ENCODE assay signal across 8 cellular contexts in genomic region chr1:40185951-40186864, GRCh38. TPM values are rescaled to one million over a fixed set of nuclear protein-coding genes. Genes with fewer than 3 reads are reported as not detected.
DNase-seq lines count a peak whose midpoint lies in the region; ATAC-seq and TF ChIP-seq lines count a peak whose summit lies in the region.

No MANE protein-coding gene starts in this region.

- no peaks in the 10 kb centered on the region for H3K27me3 ChIP-seq in foreskin keratinocyte
- no peaks in the 10 kb centered on the region for H3K27me3 ChIP-seq in sigmoid colon

- H3K27me3 Mint-ChIP-seq in activated CD4-positive, alpha-beta T cell treated with anti-CD3 and anti-CD28 coated beads for 36 hours = no peaks in the 10 kb centered on the region
- no peaks in the 10 kb centered on the region for H3K27me3 Mint-ChIP-seq in stimulated activated naive CD8-positive, alpha-beta T cell treated with anti-CD3 and anti-CD28 coated beads, Interleukin-15, Interleukin-2, amounts not matched to agents 100 ng/mL and 50 ng/mL, for 24 hours

- peaks cover 10% of the 10 kb centered on the region for H3K4me1 ChIP-seq in foreskin keratinocyte
- peaks cover 0 to 46% (median 38%) of the 10 kb centered on the region in 4 donors for H3K4me1 ChIP-seq in sigmoid colon

- whole genome bisulfite sequencing in sigmoid colon, 2 donors = 84 to 91% methylated on average over 7 of the region's 7 CpGs

- H3K9me3 Mint-ChIP-seq in activated CD4-positive, alpha-beta T cell treated with anti-CD3 and anti-CD28 coated beads for 36 hours (ENCODE audit: low read depth) = no peaks in the 10 kb centered on the region
- H3K9me3 Mint-ChIP-seq in stimulated activated naive CD8-positive, alpha-beta T cell treated with anti-CD3 and anti-CD28 coated beads, Interleukin-15, Interleukin-2, amounts not matched to agents 100 ng/mL and 50 ng/mL, for 24 hours = no peaks in the 10 kb centered on the region

- H3K9me3 ChIP-seq in sigmoid colon = no peaks in the 10 kb centered on the region

- H3K36me3 ChIP-seq in sigmoid colon = peaks cover 0 to 22% (median 5%) of the 10 kb centered on the region in 4 donors

- CTCF ChIA-PET in activated CD4-positive, alpha-beta T cell treated with anti-CD3 and anti-CD28 coated beads for 36 hours (lab: Charles Lee) = interaction anchor here (0.6 to 2.1 kb wide), 6 partner anchors 24 to 152 kb away, joined by 3 to 10 read pairs (median 4); no protein-coding TSS in a partner anchor

- H3K4me3 ChIP-seq in sigmoid colon = no peak overlapping the region

- H3K36me3 Mint-ChIP-seq in activated CD4-positive, alpha-beta T cell treated with anti-CD3 and anti-CD28 coated beads for 36 hours (ENCODE audit: low read depth) = peaks cover 20% of the 10 kb centered on the region
- peaks cover 23% of the 10 kb centered on the region for H3K36me3 Mint-ChIP-seq in stimulated activated naive CD8-positive, alpha-beta T cell treated with anti-CD3 and anti-CD28 coated beads, Interleukin-15, Interleukin-2, amounts not matched to agents 100 ng/mL and 50 ng/mL, for 24 hours (ENCODE audit: low read depth)

- peak; percentile 96 for ATAC-seq in activated CD4-positive, alpha-beta T cell treated with anti-CD3 and anti-CD28 coated beads for 36 hours
- ATAC-seq in HG03066 (IDR thresholded peaks at IDR 0.05; ENCODE audit: low read depth, unreplicated experiment) (peak; percentile 93), foreskin keratinocyte (peak; percentile 89)

- no peak for TF ChIP-seq POLR2A in sigmoid colon (IDR thresholded peaks at IDR 0.05)

- H3K27ac Mint-ChIP-seq in activated CD4-positive, alpha-beta T cell treated with anti-CD3 and anti-CD28 coated beads for 36 hours = peak overlapping the region; percentile 51
- H3K27ac Mint-ChIP-seq in stimulated activated naive CD8-positive, alpha-beta T cell treated with anti-CD3 and anti-CD28 coated beads, Interleukin-15, Interleukin-2, amounts not matched to agents 100 ng/mL and 50 ng/mL, for 24 hours = peak overlapping the region; percentile 83

- no peak for TF ChIP-seq CTCF in foreskin keratinocyte (conservative IDR thresholded peaks at IDR 0.05)
- TF ChIP-seq CTCF in sigmoid colon (IDR thresholded peaks at IDR 0.05) = no peak

- TF ChIP-seq EP300 in sigmoid colon (IDR thresholded peaks at IDR 0.05) = no peak

- POLR2A ChIA-PET in activated CD4-positive, alpha-beta T cell treated with anti-CD3 and anti-CD28 coated beads for 36 hours (lab: Charles Lee) = no interaction called here

- H3K27ac ChIP-seq in foreskin keratinocyte = no peak overlapping the region
- no peak overlapping the region for H3K27ac ChIP-seq in sigmoid colon

- H3K4me3 Mint-ChIP-seq in activated CD4-positive, alpha-beta T cell treated with anti-CD3 and anti-CD28 coated beads for 36 hours = no peak overlapping the region
- H3K4me3 Mint-ChIP-seq in stimulated activated naive CD8-positive, alpha-beta T cell treated with anti-CD3 and anti-CD28 coated beads, Interleukin-15, Interleukin-2, amounts not matched to agents 100 ng/mL and 50 ng/mL, for 24 hours = peak overlapping the region; percentile 66

- peaks cover 51% of the 10 kb centered on the region for H3K4me1 Mint-ChIP-seq in activated CD4-positive, alpha-beta T cell treated with anti-CD3 and anti-CD28 coated beads for 36 hours
- peaks cover 59% of the 10 kb centered on the region for H3K4me1 Mint-ChIP-seq in stimulated activated naive CD8-positive, alpha-beta T cell treated with anti-CD3 and anti-CD28 coated beads, Interleukin-15, Interleukin-2, amounts not matched to agents 100 ng/mL and 50 ng/mL, for 24 hours (ENCODE audit: low read depth)

- intact Hi-C loops in activated CD4-positive, alpha-beta T cell treated with anti-CD3 and anti-CD28 coated beads for 36 hours (cut with DNase I, micrococcal nuclease) = loop anchor here (1.0 kb wide), 2 partner anchors 22 to 25 kb away; partner anchors contain the start of gene RLF (in 1 of the 2)
- intact Hi-C loops in sigmoid colon (cut with DNase I) = no loop called here

- peak; percentile 74 for DNase-seq in activated CD4-positive, alpha-beta T cell treated with anti-CD3 and anti-CD28 coated beads for 36 hours
- no peak for DNase-seq in activated CD4-positive, alpha-beta T cell treated with anti-CD3 and anti-CD28 coated beads, Interleukin-2, amount 50 U/mL, for 1 hour
- DNase-seq in activated CD4-positive, CD25-positive, alpha-beta regulatory T cell (lab: John Stamatoyannopoulos, UW) = peak; percentile 6 to 28 (median 16)
- DNase-seq in foreskin keratinocyte (peak; percentile 48 to 70), COR-L47 (lab: John Stamatoyannopoulos, UW) (no peak), sigmoid colon (no peak)

RNA-seq across cellular contexts. Expression of gene RLF, which starts 25.0 kb away (rescaled TPM):
- total RNA-seq in activated CD4-positive, alpha-beta T cell treated with anti-CD3 and anti-CD28 coated beads for 36 hours = 10 to 100 TPM; 20.1 to 20.9 TPM
- total RNA-seq in foreskin keratinocyte = 13.5 and 14.0 TPM in 2 replicates
- 2.3 and 2.9 TPM in 2 replicates for polyA plus RNA-seq in foreskin keratinocyte
- total RNA-seq in sigmoid colon = 10 to 100 TPM; 19.9 to 27.6 (median 23.4) TPM
- 1 to 10 TPM; 2.4 to 6.1 (median 3.5) TPM for polyA plus RNA-seq in sigmoid colon

Comparison
In these comparisons a context has a peak if more than half of its experiments do, and no peak if none do; other contexts are left out.
1. DNase-seq: peak in activated CD4-positive, alpha-beta T cell treated with anti-CD3 and anti-CD28 coated beads for 36 hours (single experiment), activated CD4-positive, CD25-positive, alpha-beta regulatory T cell (4 of 4) and foreskin keratinocyte (2 of 2); none in activated CD4-positive, alpha-beta T cell treated with anti-CD3 and anti-CD28 coated beads, Interleukin-2, amount 50 U/mL, for 1 hour (single experiment), COR-L47 (single experiment) and sigmoid colon (single experiment).
2. Peak in every context shown above with its lines, with median percentiles within 50 percentile points of each other: ATAC-seq.